ENCODE assay signal across 1 cellular context in the genomic region with DNA sequence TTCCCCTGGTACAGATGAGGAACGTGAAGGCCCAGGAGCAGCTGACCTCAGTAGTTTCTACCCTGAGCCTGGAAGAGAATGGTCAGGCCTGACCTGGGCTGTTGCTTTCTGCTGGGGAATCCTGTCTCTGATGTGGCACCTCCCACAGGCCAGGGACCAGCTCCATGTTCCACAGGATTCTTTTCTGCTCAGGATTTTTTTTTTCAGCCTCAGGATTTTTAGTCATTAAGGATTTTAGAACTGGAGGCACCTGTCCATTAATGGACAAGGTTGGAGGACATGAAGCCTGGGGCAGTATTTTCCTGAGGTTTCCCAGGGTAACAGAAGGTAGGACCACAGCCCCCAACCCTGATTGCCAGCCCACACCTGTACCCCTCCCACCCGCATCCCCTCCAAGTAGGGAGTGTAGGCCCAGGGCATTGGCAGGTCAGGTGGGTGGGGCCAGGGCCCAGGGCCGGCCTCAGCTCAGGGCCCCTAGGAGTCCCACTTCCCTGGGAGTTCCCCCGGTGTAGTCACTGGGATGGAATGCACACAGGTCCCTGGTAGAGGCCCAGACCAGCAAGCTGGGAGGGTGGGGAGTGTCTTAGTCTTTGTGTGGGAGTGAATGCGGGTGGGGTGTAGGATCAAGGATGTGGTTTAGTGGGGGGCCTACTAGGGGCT.
TF ChIP-seq lines count a peak whose summit lies in the region.

No MANE protein-coding gene starts in this region.

TF ChIP-seq in SK-N-SH treated with all-trans-retinoic acid at 6 μM for 48 hours, 23 proteins besides CTCF, POLR2A, EP300 and RAD21 (continued from another document):
- TF ChIP-seq TSHZ2 (CRISPR knock-in tag; IDR thresholded peaks at IDR 0.05) = no peak
- TF ChIP-seq ZNF8 (CRISPR knock-in tag; IDR thresholded peaks at IDR 0.05) = no peak
- TF ChIP-seq, protein P1, sequence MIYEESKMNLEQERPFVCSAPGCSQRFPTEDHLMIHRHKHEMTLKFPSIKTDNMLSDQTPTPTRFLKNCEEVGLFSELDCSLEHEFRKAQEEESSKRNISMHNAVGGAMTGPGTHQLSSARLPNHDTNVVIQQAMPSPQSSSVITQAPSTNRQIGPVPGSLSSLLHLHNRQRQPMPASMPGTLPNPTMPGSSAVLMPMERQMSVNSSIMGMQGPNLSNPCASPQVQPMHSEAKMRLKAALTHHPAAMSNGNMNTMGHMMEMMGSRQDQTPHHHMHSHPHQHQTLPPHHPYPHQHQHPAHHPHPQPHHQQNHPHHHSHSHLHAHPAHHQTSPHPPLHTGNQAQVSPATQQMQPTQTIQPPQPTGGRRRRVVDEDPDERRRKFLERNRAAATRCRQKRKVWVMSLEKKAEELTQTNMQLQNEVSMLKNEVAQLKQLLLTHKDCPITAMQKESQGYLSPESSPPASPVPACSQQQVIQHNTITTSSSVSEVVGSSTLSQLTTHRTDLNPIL (CRISPR knock-in tag; IDR thresholded peaks at IDR 0.05; ENCODE audit: low read depth) = no peak
- TF ChIP-seq ZC3H10 (CRISPR knock-in tag; IDR thresholded peaks at IDR 0.05) = no peak
- TF ChIP-seq CSRNP3 (CRISPR knock-in tag; IDR thresholded peaks at IDR 0.05) = no peak
- TF ChIP-seq TOX (CRISPR knock-in tag; IDR thresholded peaks at IDR 0.05; ENCODE audit: borderline replicate concordance) = no peak
- no peak for TF ChIP-seq ZFP30 (CRISPR knock-in tag; IDR thresholded peaks at IDR 0.05)
- TF ChIP-seq GLIS3 (CRISPR knock-in tag; IDR thresholded peaks at IDR 0.05) = no peak
